ENCODE assay signal across 1 cellular context in the genomic region with DNA sequence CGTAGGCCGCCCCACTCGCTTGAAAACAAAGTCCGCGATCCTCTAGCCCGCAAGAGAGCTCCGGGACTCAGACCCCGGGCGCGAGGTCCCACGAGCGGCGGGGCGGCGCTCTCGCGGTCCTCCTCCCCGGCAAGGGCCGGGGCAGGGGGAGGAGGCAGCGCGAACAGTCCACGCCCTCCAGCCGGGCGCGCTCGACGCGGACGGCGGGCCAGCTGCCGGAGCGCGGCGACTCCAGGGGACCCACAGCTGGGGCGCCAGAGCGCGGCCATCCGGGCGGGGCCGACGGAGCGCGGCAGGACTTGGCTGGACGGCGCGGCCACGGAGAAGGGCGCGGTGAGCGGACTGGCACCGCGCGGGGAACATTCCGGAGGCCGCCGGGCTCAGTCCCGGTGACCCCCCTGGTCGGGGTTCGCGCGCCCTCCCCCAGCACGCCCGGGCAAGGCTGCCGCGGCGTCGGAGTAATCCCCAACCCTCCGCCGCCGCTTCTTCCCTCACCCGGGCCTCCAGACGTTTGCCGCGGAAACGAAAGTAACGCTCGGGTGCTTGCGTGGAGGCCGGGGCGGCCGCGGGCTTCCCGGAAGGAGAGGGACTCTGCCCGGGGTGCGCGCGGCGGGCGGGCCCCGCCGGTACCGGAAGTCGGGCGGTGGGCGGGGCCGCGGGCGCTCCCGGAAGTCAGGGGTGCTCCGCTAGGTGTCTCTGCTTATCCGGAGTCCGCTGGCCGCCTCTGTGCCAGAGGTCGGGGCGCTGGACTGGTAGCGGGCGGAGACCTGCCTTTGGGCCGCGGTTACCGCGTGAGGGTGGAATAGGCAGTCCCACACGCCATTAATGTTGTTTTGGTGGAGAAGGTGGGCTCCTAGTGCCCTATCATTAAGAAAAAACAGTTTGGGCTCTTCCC.
TF ChIP-seq lines count a peak whose summit lies in the region.

TSS of gene RIPK1 (plus strand) at position 166 of the 895 bp plus-strand sequence. CDS start 8,330 bp downstream, outside the sequence.

TF ChIP-seq in HepG2, 621 proteins besides CTCF, POLR2A, EP300 and RAD21 (continued from another document and continues in another):
- TF ChIP-seq ZBTB40 (IDR thresholded peaks at IDR 0.05): no peak; the same call in 1 of the 2 replicates
- peak; percentile 43; the same call in 1 of the 2 replicates for TF ChIP-seq ZBTB40 (CRISPR knock-in tag; IDR thresholded peaks at IDR 0.05)
- no peak for TF ChIP-seq ZUFSP (CRISPR knock-in tag; IDR thresholded peaks at IDR 0.05; ENCODE audit: borderline replicate concordance)
- no peak; the same call in 1 of the 2 replicates for TF ChIP-seq CHCHD3 (CRISPR knock-in tag; IDR thresholded peaks at IDR 0.05)
- TF ChIP-seq ZNF550 (CRISPR knock-in tag; IDR thresholded peaks at IDR 0.05; ENCODE audit: borderline replicate concordance): no peak
- TF ChIP-seq ZNF17 (CRISPR knock-in tag; IDR thresholded peaks at IDR 0.05): 0 out of 2 replicates have a peak, but pooled peaks have one; percentile 27
- peak; percentile 92 for TF ChIP-seq RXRA (CRISPR knock-in tag; IDR thresholded peaks at IDR 0.05)
- TF ChIP-seq, protein P1, sequence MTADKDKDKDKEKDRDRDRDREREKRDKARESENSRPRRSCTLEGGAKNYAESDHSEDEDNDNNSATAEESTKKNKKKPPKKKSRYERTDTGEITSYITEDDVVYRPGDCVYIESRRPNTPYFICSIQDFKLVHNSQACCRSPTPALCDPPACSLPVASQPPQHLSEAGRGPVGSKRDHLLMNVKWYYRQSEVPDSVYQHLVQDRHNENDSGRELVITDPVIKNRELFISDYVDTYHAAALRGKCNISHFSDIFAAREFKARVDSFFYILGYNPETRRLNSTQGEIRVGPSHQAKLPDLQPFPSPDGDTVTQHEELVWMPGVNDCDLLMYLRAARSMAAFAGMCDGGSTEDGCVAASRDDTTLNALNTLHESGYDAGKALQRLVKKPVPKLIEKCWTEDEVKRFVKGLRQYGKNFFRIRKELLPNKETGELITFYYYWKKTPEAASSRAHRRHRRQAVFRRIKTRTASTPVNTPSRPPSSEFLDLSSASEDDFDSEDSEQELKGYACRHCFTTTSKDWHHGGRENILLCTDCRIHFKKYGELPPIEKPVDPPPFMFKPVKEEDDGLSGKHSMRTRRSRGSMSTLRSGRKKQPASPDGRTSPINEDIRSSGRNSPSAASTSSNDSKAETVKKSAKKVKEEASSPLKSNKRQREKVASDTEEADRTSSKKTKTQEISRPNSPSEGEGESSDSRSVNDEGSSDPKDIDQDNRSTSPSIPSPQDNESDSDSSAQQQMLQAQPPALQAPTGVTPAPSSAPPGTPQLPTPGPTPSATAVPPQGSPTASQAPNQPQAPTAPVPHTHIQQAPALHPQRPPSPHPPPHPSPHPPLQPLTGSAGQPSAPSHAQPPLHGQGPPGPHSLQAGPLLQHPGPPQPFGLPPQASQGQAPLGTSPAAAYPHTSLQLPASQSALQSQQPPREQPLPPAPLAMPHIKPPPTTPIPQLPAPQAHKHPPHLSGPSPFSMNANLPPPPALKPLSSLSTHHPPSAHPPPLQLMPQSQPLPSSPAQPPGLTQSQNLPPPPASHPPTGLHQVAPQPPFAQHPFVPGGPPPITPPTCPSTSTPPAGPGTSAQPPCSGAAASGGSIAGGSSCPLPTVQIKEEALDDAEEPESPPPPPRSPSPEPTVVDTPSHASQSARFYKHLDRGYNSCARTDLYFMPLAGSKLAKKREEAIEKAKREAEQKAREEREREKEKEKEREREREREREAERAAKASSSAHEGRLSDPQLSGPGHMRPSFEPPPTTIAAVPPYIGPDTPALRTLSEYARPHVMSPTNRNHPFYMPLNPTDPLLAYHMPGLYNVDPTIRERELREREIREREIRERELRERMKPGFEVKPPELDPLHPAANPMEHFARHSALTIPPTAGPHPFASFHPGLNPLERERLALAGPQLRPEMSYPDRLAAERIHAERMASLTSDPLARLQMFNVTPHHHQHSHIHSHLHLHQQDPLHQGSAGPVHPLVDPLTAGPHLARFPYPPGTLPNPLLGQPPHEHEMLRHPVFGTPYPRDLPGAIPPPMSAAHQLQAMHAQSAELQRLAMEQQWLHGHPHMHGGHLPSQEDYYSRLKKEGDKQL (CRISPR knock-in tag; IDR thresholded peaks at IDR 0.05; ENCODE audit: low read depth): 0 out of 2 replicates have a peak, but pooled peaks have one; percentile 17
- TF ChIP-seq SMYD3 (CRISPR knock-in tag; IDR thresholded peaks at IDR 0.05): no peak; the same call in 1 of the 2 replicates
- no peak for TF ChIP-seq MAFK (conservative IDR thresholded peaks at IDR 0.05 in 1 of 2, IDR thresholded peaks at IDR 0.05 in 1 of 2; ENCODE audit: low read length in 2 of 2)
- TF ChIP-seq THRA (CRISPR knock-in tag; IDR thresholded peaks at IDR 0.05; ENCODE audit: borderline replicate concordance): peak; percentile 6
- TF ChIP-seq NR3C1 (CRISPR knock-in tag; IDR thresholded peaks at IDR 0.05): no peak
- TF ChIP-seq ZNF563 (CRISPR knock-in tag; IDR thresholded peaks at IDR 0.05): peak; percentile 96
- TF ChIP-seq ZNF512 (CRISPR knock-in tag; IDR thresholded peaks at IDR 0.05): no peak
- no peak for TF ChIP-seq FOXP4 (CRISPR knock-in tag; IDR thresholded peaks at IDR 0.05)
- peak; percentile 79; the same call in 1 of the 2 replicates for TF ChIP-seq ZNF773 (CRISPR knock-in tag; IDR thresholded peaks at IDR 0.05; ENCODE audit: borderline replicate concordance)
- peak; percentile 86; the same call in 1 of the 2 replicates for TF ChIP-seq AKAP8 (CRISPR knock-in tag; IDR thresholded peaks at IDR 0.05)
- TF ChIP-seq HNRNPLL (IDR thresholded peaks at IDR 0.05; ENCODE audit: low read depth, low read length, poor library complexity, severe bottlenecking): peak; percentile 89
- no peak for TF ChIP-seq TFDP1 (CRISPR knock-in tag; IDR thresholded peaks at IDR 0.05; ENCODE audit: borderline replicate concordance)
- TF ChIP-seq ZNF501 (CRISPR knock-in tag; IDR thresholded peaks at IDR 0.05): peak; percentile 38; the same call in 1 of the 2 replicates
